Comparison of ENCODE assay signal across 27 cellular contexts in genomic region chr13:43020794-43021193, GRCh38.
"Had no signal": no experiment of that assay in that cellular context is flagged by ENCODE, and none has a peak within 500 bp of the region (broad histone marks: within the 10 kb centered on the region; RNA-seq: fewer than 3 reads in every experiment).

No MANE protein-coding gene starts in this region.

- DNase-seq: hippocampal formation; kidney glomerular epithelial cell; left cardiac atrium; left lung; lower lobe of right lung; mammary epithelial cell; mesenchymal stem cell; naive B cell; natural killer cell; nephron progenitor cell; ovary; right lobe of liver; stimulated activated CD4-positive, alpha-beta T cell treated with anti-CD3 and anti-CD28 coated beads, Interleukin-1b, Interleukin-23, amount 100 ng/mL, for 48 hours; stimulated activated CD4-positive, alpha-beta T cell treated with anti-CD3 and anti-CD28 coated beads, Interleukin-2, amount 100 ng/mL, for 48 hours; stimulated activated CD4-positive, alpha-beta T cell treated with anti-CD3 and anti-CD28 coated beads, Interleukin-4, amount 100 ng/mL, for 4 hours; stimulated activated CD8-positive, alpha-beta memory T cell treated with anti-CD3 and anti-CD28 coated beads, Interleukin-4, amount 100 ng/mL, for 48 hours; stimulated activated naive CD4-positive, alpha-beta T cell treated with Interleukin-2 at 50 U/mL for 16 hours; stimulated activated naive CD8-positive, alpha-beta T cell treated with anti-CD3 and anti-CD28 coated beads, Interleukin-15, amount 100 ng/mL, for 72 hours; testis; thyroid gland; uterus had no signal

- H3K36me3 ChIP-seq: left lung, lower lobe of right lung, ovary, right atrium auricular region, right lobe of liver, thyroid gland, uterus had no signal

- H3K9me3 Mint-ChIP-seq: naive B cell; natural killer cell; stimulated activated memory B cell treated with anti-CD40 and anti-IgM and Interleukin-4, amounts not matched to agents 10 μg/mL and 1 μg/mL and 100 μg/mL, for 72 hours; stimulated activated naive CD8-positive, alpha-beta T cell treated with anti-CD3 and anti-CD28 coated beads, Interleukin-15, amount 100 ng/mL, for 72 hours had no signal

- ATAC-seq: left cardiac atrium; left lung; lower lobe of right lung; natural killer cell; right lobe of liver; stimulated activated memory B cell treated with anti-CD40 and anti-IgM and Interleukin-4, amounts not matched to agents 10 μg/mL and 1 μg/mL and 100 μg/mL, for 72 hours; stimulated activated naive CD8-positive, alpha-beta T cell treated with anti-CD3 and anti-CD28 coated beads, Interleukin-15, amount 100 ng/mL, for 72 hours had no signal

- H3K4me1 ChIP-seq: right lobe of liver, uterus had no signal

- H3K9me3 ChIP-seq: left lung, lower lobe of right lung, ovary, right atrium auricular region, right lobe of liver, testis, thyroid gland, uterus had no signal

- H3K27me3 ChIP-seq: left lung, ovary, right atrium auricular region, right lobe of liver, testis, thyroid gland, uterus had no signal

- H3K4me2 ChIP-seq: smooth muscle cell had no signal

- H3K4me3 ChIP-seq: left lung, lower lobe of right lung, ovary, right atrium auricular region, right lobe of liver, smooth muscle cell, testis, thyroid gland, uterus had no signal

- H3K27ac Mint-ChIP-seq: naive B cell; nephron progenitor cell; progenitor cell of endocrine pancreas; stimulated activated memory B cell treated with anti-CD40 and anti-IgM and Interleukin-4, amounts not matched to agents 10 μg/mL and 1 μg/mL and 100 μg/mL, for 72 hours; stimulated activated naive CD8-positive, alpha-beta T cell treated with anti-CD3 and anti-CD28 coated beads, Interleukin-15, amount 100 ng/mL, for 72 hours had no signal

- H3K27me3 Mint-ChIP-seq: naive B cell; progenitor cell of endocrine pancreas; stimulated activated memory B cell treated with anti-CD40 and anti-IgM and Interleukin-4, amounts not matched to agents 10 μg/mL and 1 μg/mL and 100 μg/mL, for 72 hours; stimulated activated naive CD8-positive, alpha-beta T cell treated with anti-CD3 and anti-CD28 coated beads, Interleukin-15, amount 100 ng/mL, for 72 hours; type B pancreatic cell had no signal

- H3K4me3 Mint-ChIP-seq: natural killer cell; nephron progenitor cell; stimulated activated memory B cell treated with anti-CD40 and anti-IgM and Interleukin-4, amounts not matched to agents 10 μg/mL and 1 μg/mL and 100 μg/mL, for 72 hours; stimulated activated naive CD8-positive, alpha-beta T cell treated with anti-CD3 and anti-CD28 coated beads, Interleukin-15, amount 100 ng/mL, for 72 hours had no signal

- H3K27ac ChIP-seq: left lung, lower lobe of right lung, ovary, right atrium auricular region, right lobe of liver, thyroid gland had no signal

- FAIRE-seq: keratinocyte had no signal
